Comparison of ENCODE assay signal across 1 cellular context in genomic region chr9:107330420-107330819, GRCh38.
TF ChIP-seq lines count a peak whose summit lies in the region.

No MANE protein-coding gene starts in this region.

TF ChIP-seq in K562, 482 proteins besides CTCF, POLR2A, EP300 and RAD21 (continued from another document):
- TF ChIP-seq C11orf30 (IDR thresholded peaks at IDR 0.05; ENCODE audit: low read depth) (peak; percentile 60), RBM34 (IDR thresholded peaks at IDR 0.05; ENCODE audit: borderline replicate concordance, insufficient read depth, low read length) (no peak), RB1 (IDR thresholded peaks at IDR 0.05; ENCODE audit: low read depth) (no peak), MAX (CRISPR knock-in tag; IDR thresholded peaks at IDR 0.05) (no peak), NR3C1 (CRISPR knock-in tag; IDR thresholded peaks at IDR 0.05) (no peak), MTF1 (CRISPR knock-in tag; IDR thresholded peaks at IDR 0.05; ENCODE audit: borderline replicate concordance) (no peak), HDAC2 (IDR thresholded peaks at IDR 0.05) (no peak), ARID4B (CRISPR knock-in tag; IDR thresholded peaks at IDR 0.05) (no peak), BRD9 (IDR thresholded peaks at IDR 0.05; ENCODE audit: low read depth, partially characterized antibody) (no peak), ZNF512 (tag; IDR thresholded peaks at IDR 0.05) (no peak), CBFB (CRISPR knock-in tag; IDR thresholded peaks at IDR 0.05) (no peak), SMARCB1 (IDR thresholded peaks at IDR 0.05; ENCODE audit: insufficient read length, low read depth) (no peak), ZMIZ1 (IDR thresholded peaks at IDR 0.05; ENCODE audit: low read depth in 2 of 2, low read length in 2 of 2) (no peak)
